Comparison of ENCODE assay signal across 17 cellular contexts in genomic region chr15:83685864-83686263, GRCh38. TPM values are rescaled to one million over a fixed set of nuclear protein-coding genes. Genes with fewer than 3 reads are reported as not detected.
DNase-seq lines count a peak whose midpoint lies in the region; TF ChIP-seq lines count a peak whose summit lies in the region.
"Had no signal": no experiment of that assay in that cellular context is flagged by ENCODE, and none has a peak within 500 bp of the region (broad histone marks: within the 10 kb centered on the region; RNA-seq: fewer than 3 reads in every experiment).

No MANE protein-coding gene starts in this region.

- H3K9ac ChIP-seq in MM.1S (ENCODE audit: low read length), result no peak overlapping the region
- H3K9ac ChIP-seq in fibroblast of lung (ENCODE audit: insufficient read depth, low read length), result no peak overlapping the region
- H3K9ac ChIP-seq in muscle layer of colon (ENCODE audit: low read length), result peak overlapping the region; percentile 11
- H3K9ac ChIP-seq in smooth muscle cell (ENCODE audit: low read depth), result no peak overlapping the region

- H3K4me2 ChIP-seq in MM.1S (ENCODE audit: low read depth, low read length) (peak overlapping the region; percentile 11; the same call in 1 of the 2 replicates), fibroblast of lung (ENCODE audit: extremely low read depth, insufficient read depth, low read length) (no peak overlapping the region), smooth muscle cell (peak overlapping the region; percentile 50)
- H3K4me2 ChIP-seq: PC-9 had no signal

- H3F3A ChIP-seq in MM.1S (ENCODE audit: insufficient read depth, low read length), result no peaks in the 10 kb centered on the region
- H3F3A ChIP-seq in smooth muscle cell (ENCODE audit: low read depth), result no peaks in the 10 kb centered on the region

- TF ChIP-seq CTCF in MM.1S (IDR thresholded peaks at IDR 0.05; ENCODE audit: low read length) (no peak), fibroblast of lung (conservative IDR thresholded peaks at IDR 0.05 in 1 of 2, IDR thresholded peaks at IDR 0.05 in 1 of 2; ENCODE audit: low read depth in 1 of 2, low read length in 2 of 2) (no peak), smooth muscle cell (IDR thresholded peaks at IDR 0.05; ENCODE audit: borderline replicate concordance, insufficient read depth, poor library complexity, severe bottlenecking) (no peak)

- no peaks in the 10 kb centered on the region for H3K27me3 ChIP-seq in MM.1S (replicated peaks; ENCODE audit: insufficient read depth, low read length)
- H3K27me3 ChIP-seq in fibroblast of lung (ENCODE audit: control insufficient read depth, insufficient read depth, low read length), result no peaks in the 10 kb centered on the region
- no peaks in the 10 kb centered on the region for H3K27me3 ChIP-seq in muscle layer of colon (ENCODE audit: control insufficient read depth in 1 of 2, insufficient read depth in 2 of 2, low read length in 2 of 2)
- no peaks in the 10 kb centered on the region for H3K27me3 ChIP-seq in smooth muscle cell (ENCODE audit: low read depth)

- H3K9me3 ChIP-seq in MM.1S (replicated peaks; ENCODE audit: insufficient read depth, low read length) (no peaks in the 10 kb centered on the region), fibroblast of lung (ENCODE audit: control insufficient read depth, insufficient read depth, low read depth, low read length) (no peaks in the 10 kb centered on the region), muscle layer of colon (ENCODE audit: low read length) (no peaks in the 10 kb centered on the region), smooth muscle cell (replicated peaks; ENCODE audit: low read depth) (no peaks in the 10 kb centered on the region)

- H3K27ac ChIP-seq in MM.1S (ENCODE audit: low read length) (no peak overlapping the region), fibroblast of lung (ENCODE audit: insufficient read depth, low read length) (no peak overlapping the region), muscle layer of colon (ENCODE audit: low read depth, low read length) (peak overlapping the region; percentile 75), smooth muscle cell (ENCODE audit: low read depth) (no peak overlapping the region)
- H3K27ac ChIP-seq: PC-9 had no signal

- H3K4me1 ChIP-seq in MM.1S (ENCODE audit: low read length) (no peaks in the 10 kb centered on the region), fibroblast of lung (ENCODE audit: control insufficient read depth, extremely low read depth, insufficient read depth, low read length) (no peaks in the 10 kb centered on the region), muscle layer of colon (ENCODE audit: insufficient read depth, low read length) (peaks cover 65% of the 10 kb centered on the region), smooth muscle cell (ENCODE audit: low read depth) (no peaks in the 10 kb centered on the region)

- no peaks in the 10 kb centered on the region for H3K36me3 ChIP-seq in MM.1S (replicated peaks; ENCODE audit: insufficient read depth, low read length)
- H3K36me3 ChIP-seq in fibroblast of lung (ENCODE audit: control insufficient read depth, insufficient read depth, low read length), result no peaks in the 10 kb centered on the region
- peaks cover 4% of the 10 kb centered on the region for H3K36me3 ChIP-seq in muscle layer of colon (ENCODE audit: insufficient read depth, low read length)
- H3K36me3 ChIP-seq in smooth muscle cell (ENCODE audit: low read depth), result no peaks in the 10 kb centered on the region

- 0 out of 2 replicates have a peak overlapping the region, but pooled peaks have one; percentile 2 for H2AFZ ChIP-seq in MM.1S (ENCODE audit: low read length)
- H2AFZ ChIP-seq in fibroblast of lung (ENCODE audit: low read length), result peak overlapping the region; percentile 65
- peak overlapping the region; percentile 42 for H2AFZ ChIP-seq in smooth muscle cell (ENCODE audit: low read depth)
- H2AFZ ChIP-seq: PC-9 had no signal

- DNase-seq in MM.1S (no peak), fibroblast of lung (ENCODE audit: low read depth in 2 of 2) (no peak), smooth muscle cell (lab: John Stamatoyannopoulos, UW; ENCODE audit: unreplicated experiment) (no peak), posterior cingulate gyrus (no peak), NCI-H510A treated with DMSO at 0.1 percent for 48 hours (lab: John Stamatoyannopoulos, UW) (no peak), germinal center (ENCODE audit: low spot score) (no peak)
- DNase-seq: CD4-positive, alpha-beta T cell; DMS79; GOT3; KBM-7; NCI-H1048; NCI-H2107; NCI-H345; PC-9; SHP77 had no signal

- H3K4me3 ChIP-seq in MM.1S (ENCODE audit: low read length), result no peak overlapping the region
- H3K4me3 ChIP-seq in fibroblast of lung (replicated peaks in 1 of 4; ENCODE audit: control extremely low read depth in 1 of 4, insufficient read depth in 1 of 4, low read depth in 3 of 4, low read length in 4 of 4), result no peak overlapping the region
- peak overlapping the region; percentile 4 to 12 for H3K4me3 ChIP-seq in muscle layer of colon (ENCODE audit: low read depth in 1 of 2, low read length in 2 of 2)
- H3K4me3 ChIP-seq in smooth muscle cell, result peak overlapping the region; percentile 8
- H3K4me3 ChIP-seq: PC-9 had no signal

- WGBS in smooth muscle cell (ENCODE audit: low lambda C conversion rate), result 13% methylated on average over 7 of the region's 7 CpGs

- H3K79me2 ChIP-seq in MM.1S (ENCODE audit: low read length), result no peaks in the 10 kb centered on the region
- H3K79me2 ChIP-seq in fibroblast of lung (ENCODE audit: control insufficient read depth, insufficient read depth, low read length), result no peaks in the 10 kb centered on the region
- H3K79me2 ChIP-seq in smooth muscle cell (ENCODE audit: low read depth), result no peaks in the 10 kb centered on the region

- intact Hi-C loops in posterior cingulate gyrus (cut with DNase I), result no loop called here

- no peaks in the 10 kb centered on the region for H4K20me1 ChIP-seq in MM.1S (ENCODE audit: insufficient read depth, low read length)
- no peaks in the 10 kb centered on the region for H4K20me1 ChIP-seq in fibroblast of lung (ENCODE audit: control insufficient read depth, extremely low read depth, insufficient read depth, low read length)
- no peaks in the 10 kb centered on the region for H4K20me1 ChIP-seq in smooth muscle cell (ENCODE audit: low read depth)

- no peaks in the 10 kb centered on the region for H3K9me2 ChIP-seq in MM.1S (replicated peaks; ENCODE audit: insufficient read depth, low read length)

RNA-seq across cellular contexts. Expression of gene ADAMTSL3, which starts 31.9 kb away (rescaled TPM):
- total RNA-seq in fibroblast of lung (0.17 and 0.26 TPM in 2 replicates), smooth muscle cell (0.22 and 1.2 TPM in 2 replicates)
- polyA plus RNA-seq in fibroblast of lung (0.12 and 0.14 TPM in 2 replicates), smooth muscle cell (0.17 and 0.44 TPM in 2 replicates)
- polyA plus RNA-seq in fibroblast of lung (2012), result 0.08 and 0.17 TPM in 2 replicates
- 5.6 TPM in 1 of 2 replicates, not detected in the other for polyA minus RNA-seq in fibroblast of lung (ENCODE audit: low replicate concordance)
- total RNA-seq: B cell; CD4-positive, alpha-beta T cell had no signal

Comparison
In these comparisons a context has a peak if more than half of its experiments do, and no peak if none do; other contexts are left out.
1. H2AFZ ChIP-seq: peak in every context shown above with its lines; median percentile 65 in fibroblast of lung; 42 in smooth muscle cell; 2 in MM.1S.
2. H3K4me3 ChIP-seq: peak in muscle layer of colon (2 of 2) and smooth muscle cell (single experiment); none in MM.1S (single experiment) and fibroblast of lung (0 of 4).